Comparison of ENCODE assay signal across 12 cellular contexts in the genomic region with DNA sequence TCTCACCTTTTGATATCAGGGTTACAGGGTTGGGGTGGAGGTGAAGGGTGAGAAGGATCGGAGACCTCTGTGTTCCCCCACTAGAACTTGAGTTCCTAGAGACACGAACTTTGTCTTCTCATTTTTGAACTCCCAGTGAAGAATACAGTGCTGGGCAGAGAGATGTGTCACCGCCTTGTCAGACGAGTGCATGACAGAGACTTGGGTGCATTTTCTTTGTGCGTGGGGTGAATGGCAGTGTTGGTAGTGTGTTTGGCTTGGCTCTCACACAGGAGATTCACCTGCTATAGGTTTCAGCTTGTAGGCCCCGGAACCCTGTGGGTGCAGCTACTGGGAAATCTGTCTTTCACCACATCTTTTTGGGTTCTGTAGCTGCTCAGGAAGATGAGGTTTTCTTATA. TPM values are rescaled to one million over a fixed set of nuclear protein-coding genes. Genes with fewer than 3 reads are reported as not detected.
A peak's percentile ranks its signal among the peaks of the same experiment; 100 is the strongest.
DNase-seq lines count a peak whose midpoint lies in the region; ATAC-seq and TF ChIP-seq lines count a peak whose summit lies in the region.
"Had no signal": no experiment of that assay in that cellular context is flagged by ENCODE, and none has a peak within 500 bp of the region (broad histone marks: within the 10 kb centered on the region; RNA-seq: fewer than 3 reads in every experiment).

No MANE protein-coding gene starts in this region.

- H3K36me3 ChIP-seq in CD4-positive, CD25-positive, alpha-beta regulatory T cell (ENCODE audit: control insufficient read depth, insufficient read depth, low read length): no peaks in the 10 kb centered on the region

- H3K4me3 Mint-ChIP-seq in CD4-positive, CD25-positive, alpha-beta regulatory T cell: peak overlapping the region; percentile 74 to 91 (median 80)
- H3K4me3 Mint-ChIP-seq in activated CD4-positive, alpha-beta memory T cell treated with anti-CD3 and anti-CD28 coated beads, Interleukin-2, amount 10 ng/mL, durations not matched to agents 7 days and 5 days: peak overlapping the region; percentile 5
- H3K4me3 Mint-ChIP-seq in type B pancreatic cell: no peak overlapping the region
- H3K4me3 Mint-ChIP-seq: memory B cell had no signal

- ATAC-seq in CD4-positive, CD25-positive, alpha-beta regulatory T cell (ENCODE audit: low read depth in 2 of 2): peak; percentile 69 to 71
- ATAC-seq in activated naive CD4-positive, alpha-beta T cell treated with anti-CD3 and anti-CD28 coated beads, Interleukin-2, amount 50 U/mL, for 72 hours: peak; percentile 64

- peaks cover 14 to 99% (median 75%) of the 10 kb centered on the region in 4 donors for H3K4me1 Mint-ChIP-seq in CD4-positive, CD25-positive, alpha-beta regulatory T cell
- H3K4me1 Mint-ChIP-seq in activated CD4-positive, alpha-beta memory T cell treated with anti-CD3 and anti-CD28 coated beads, Interleukin-2, amount 10 ng/mL, durations not matched to agents 7 days and 5 days: peaks cover 91% of the 10 kb centered on the region
- no peaks in the 10 kb centered on the region for H3K4me1 Mint-ChIP-seq in type B pancreatic cell (ENCODE audit: unreplicated experiment)

- POLR2A ChIA-PET in activated CD4-positive, alpha-beta memory T cell treated with anti-CD3 and anti-CD28 coated beads, Interleukin-2, amount 10 ng/mL, durations not matched to agents 7 days and 5 days (lab: Charles Lee): interaction anchor here (0.8 to 10.7 kb wide), 12 partner anchors 8 to 188 kb away, joined by 3 to 130 read pairs (median 4); a partner anchor contains a TSS
- POLR2A ChIA-PET in RWPE1 (lab: Yijun Ruan, JAX; ENCODE audit: low non-redundant PET): no interaction called here

- CTCF ChIA-PET in activated CD4-positive, alpha-beta memory T cell treated with anti-CD3 and anti-CD28 coated beads, Interleukin-2, amount 10 ng/mL, durations not matched to agents 7 days and 5 days (lab: Charles Lee): interaction anchor here (2.6 to 3.4 kb wide), 3 partner anchors 14 to 45 kb away, joined by 12 to 15 read pairs (median 15); no protein-coding TSS in a partner anchor
- CTCF ChIA-PET in RWPE1 (lab: Yijun Ruan, JAX): interaction anchor here (1.9 kb wide), 1 partner anchor 10 kb away, joined by 5 read pairs; no protein-coding TSS in a partner anchor

- peak overlapping the region; percentile 98 for H3K27ac ChIP-seq in CD4-positive, CD25-positive, alpha-beta regulatory T cell (ENCODE audit: insufficient read depth, low read length, poor library complexity, severe bottlenecking)
- no peak overlapping the region for H3K27ac ChIP-seq in RWPE1
- H3K27ac ChIP-seq: hepatocyte had no signal

- TF ChIP-seq CTCF in RWPE1 (conservative IDR thresholded peaks at IDR 0.05; ENCODE audit: low read depth) (no peak), type B pancreatic cell (conservative IDR thresholded peaks at IDR 0.05) (no peak)

- H3K4me1 ChIP-seq in CD4-positive, CD25-positive, alpha-beta regulatory T cell (ENCODE audit: control insufficient read depth, insufficient read depth, low read length, poor library complexity, severe bottlenecking): peaks cover 100% of the 10 kb centered on the region

- no peaks in the 10 kb centered on the region for H3K9me3 ChIP-seq in CD4-positive, CD25-positive, alpha-beta regulatory T cell (ENCODE audit: control insufficient read depth in 2 of 2, low read length in 2 of 2)

- H3K27ac Mint-ChIP-seq in CD4-positive, CD25-positive, alpha-beta regulatory T cell: peak overlapping the region; percentile 98 to 100 (median 99)
- peak overlapping the region; percentile 85 for H3K27ac Mint-ChIP-seq in activated CD4-positive, alpha-beta memory T cell treated with anti-CD3 and anti-CD28 coated beads, Interleukin-2, amount 10 ng/mL, durations not matched to agents 7 days and 5 days
- H3K27ac Mint-ChIP-seq in activated naive CD4-positive, alpha-beta T cell treated with anti-CD3 and anti-CD28 coated beads, Interleukin-2, amount 50 U/mL, for 72 hours: peak overlapping the region; percentile 95 to 98
- H3K27ac Mint-ChIP-seq in type B pancreatic cell: no peak overlapping the region
- H3K27ac Mint-ChIP-seq: memory B cell had no signal

- peaks cover 0 to 1% (median 0%) of the 10 kb centered on the region in 7 donors for H3K9me3 Mint-ChIP-seq in CD4-positive, CD25-positive, alpha-beta regulatory T cell
- no peaks in the 10 kb centered on the region for H3K9me3 Mint-ChIP-seq in activated CD4-positive, alpha-beta memory T cell treated with anti-CD3 and anti-CD28 coated beads, Interleukin-2, amount 10 ng/mL, durations not matched to agents 7 days and 5 days
- H3K9me3 Mint-ChIP-seq in activated naive CD4-positive, alpha-beta T cell treated with anti-CD3 and anti-CD28 coated beads, Interleukin-2, amount 50 U/mL, for 72 hours: no peaks in the 10 kb centered on the region
- H3K9me3 Mint-ChIP-seq in type B pancreatic cell: no peaks in the 10 kb centered on the region
- H3K9me3 Mint-ChIP-seq: memory B cell had no signal

- peaks cover 4% of the 10 kb centered on the region for H3K27me3 Mint-ChIP-seq in CD4-positive, CD25-positive, alpha-beta regulatory T cell
- no peaks in the 10 kb centered on the region for H3K27me3 Mint-ChIP-seq in activated CD4-positive, alpha-beta memory T cell treated with anti-CD3 and anti-CD28 coated beads, Interleukin-2, amount 10 ng/mL, durations not matched to agents 7 days and 5 days
- H3K27me3 Mint-ChIP-seq in type B pancreatic cell: peaks cover 1% of the 10 kb centered on the region
- H3K27me3 Mint-ChIP-seq: memory B cell had no signal

- H3K27me3 ChIP-seq in CD4-positive, CD25-positive, alpha-beta regulatory T cell (ENCODE audit: control insufficient read depth, insufficient read depth, low read length): no peaks in the 10 kb centered on the region
- H3K27me3 ChIP-seq: hepatocyte had no signal

- H3K4me3 ChIP-seq in CD4-positive, CD25-positive, alpha-beta regulatory T cell (ENCODE audit: low read depth, low read length): peak overlapping the region; percentile 39
- H3K4me3 ChIP-seq: hepatocyte had no signal

- H3K36me3 Mint-ChIP-seq in CD4-positive, CD25-positive, alpha-beta regulatory T cell: no peaks in the 10 kb centered on the region
- H3K36me3 Mint-ChIP-seq in activated CD4-positive, alpha-beta memory T cell treated with anti-CD3 and anti-CD28 coated beads, Interleukin-2, amount 10 ng/mL, durations not matched to agents 7 days and 5 days (ENCODE audit: low read depth): peaks cover 12% of the 10 kb centered on the region
- H3K36me3 Mint-ChIP-seq in activated naive CD4-positive, alpha-beta T cell treated with anti-CD3 and anti-CD28 coated beads, Interleukin-2, amount 50 U/mL, for 72 hours: peaks cover 0 to 6% of the 10 kb centered on the region in 2 donors
- H3K36me3 Mint-ChIP-seq in type B pancreatic cell: no peaks in the 10 kb centered on the region
- H3K36me3 Mint-ChIP-seq: memory B cell had no signal

- peak; percentile 40 to 88 (median 54) for DNase-seq in CD4-positive, CD25-positive, alpha-beta regulatory T cell
- peak; percentile 67 for DNase-seq in activated CD4-positive, alpha-beta memory T cell treated with anti-CD3 and anti-CD28 coated beads, Interleukin-2, amount 10 ng/mL, durations not matched to agents 7 days and 5 days
- peak; percentile 64 to 77 for DNase-seq in activated naive CD4-positive, alpha-beta T cell treated with anti-CD3 and anti-CD28 coated beads, Interleukin-2, amount 50 U/mL, for 72 hours (ENCODE audit: low spot score in 2 of 2)
- DNase-seq in stimulated activated CD4-positive, alpha-beta T cell treated with anti-CD3 and anti-CD28 coated beads, Interleukin-1b, Interleukin-23, amount 100 ng/mL, for 48 hours: peak; percentile 83
- no peak for DNase-seq in RWPE1 (ENCODE audit: low spot score)
- DNase-seq in iPS-NIHi11 (ENCODE audit: low spot score): no peak
- DNase-seq in NCI-H2171 (lab: John Stamatoyannopoulos, UW): no peak
- no peak for DNase-seq in type B pancreatic cell (ENCODE audit: extremely low spot score, unreplicated experiment)
- DNase-seq: DMS79, retina had no signal

RNA-seq across cellular contexts. Expression of a gene that starts 40.0 kb away (rescaled TPM):
- 192 TPM for total RNA-seq in CD4-positive, CD25-positive, alpha-beta regulatory T cell
- 100 to 1,000 TPM; 351 to 828 (median 609) TPM for polyA plus RNA-seq in CD4-positive, CD25-positive, alpha-beta regulatory T cell
- total RNA-seq in activated CD4-positive, alpha-beta memory T cell treated with anti-CD3 and anti-CD28 coated beads, Interleukin-2, amount 10 ng/mL, durations not matched to agents 7 days and 5 days: 10 to 100 TPM; 43.3 to 44.6 TPM
- total RNA-seq in activated naive CD4-positive, alpha-beta T cell treated with anti-CD3 and anti-CD28 coated beads, Interleukin-2, amount 50 U/mL, for 72 hours: 100 to 1,000 TPM; 287 to 301 TPM
- total RNA-seq in type B pancreatic cell (ENCODE audit: low replicate concordance): not detected in 2 replicates

RNA-seq across cellular contexts. Expression of a gene that starts 42.3 kb away (rescaled TPM):
- 76.9 TPM for total RNA-seq in CD4-positive, CD25-positive, alpha-beta regulatory T cell
- polyA plus RNA-seq in CD4-positive, CD25-positive, alpha-beta regulatory T cell: 100 to 1,000 TPM; 169 to 228 (median 179) TPM
- total RNA-seq in activated CD4-positive, alpha-beta memory T cell treated with anti-CD3 and anti-CD28 coated beads, Interleukin-2, amount 10 ng/mL, durations not matched to agents 7 days and 5 days: 100 to 1,000 TPM in 1 of 2 experiments, 10 to 100 TPM in 1; 96.7 to 102 TPM
- total RNA-seq in activated naive CD4-positive, alpha-beta T cell treated with anti-CD3 and anti-CD28 coated beads, Interleukin-2, amount 50 U/mL, for 72 hours: 10 to 100 TPM; 85.6 to 93.9 TPM
- 134 and 171 TPM in 2 replicates for total RNA-seq in type B pancreatic cell (ENCODE audit: low replicate concordance)

RNA-seq across cellular contexts. Expression of a gene that starts 59.7 kb away (rescaled TPM):
- total RNA-seq in CD4-positive, CD25-positive, alpha-beta regulatory T cell: not detected
- polyA plus RNA-seq in CD4-positive, CD25-positive, alpha-beta regulatory T cell: under 1 TPM in 1 of 4 donors, not detected in 3; 0.23 TPM
- total RNA-seq in activated CD4-positive, alpha-beta memory T cell treated with anti-CD3 and anti-CD28 coated beads, Interleukin-2, amount 10 ng/mL, durations not matched to agents 7 days and 5 days: not detected
- total RNA-seq in activated naive CD4-positive, alpha-beta T cell treated with anti-CD3 and anti-CD28 coated beads, Interleukin-2, amount 50 U/mL, for 72 hours: not detected
- total RNA-seq in type B pancreatic cell (ENCODE audit: low replicate concordance): 0.34 and 0.74 TPM in 2 replicates

Comparison
In these comparisons a context has a peak if more than half of its experiments do, and no peak if none do; other contexts are left out.
1. DNase-seq: peak in CD4-positive, CD25-positive, alpha-beta regulatory T cell (3 of 3), activated CD4-positive, alpha-beta memory T cell treated with anti-CD3 and anti-CD28 coated beads, Interleukin-2, amount 10 ng/mL, durations not matched to agents 7 days and 5 days (single experiment), activated naive CD4-positive, alpha-beta T cell treated with anti-CD3 and anti-CD28 coated beads, Interleukin-2, amount 50 U/mL, for 72 hours (2 of 2) and stimulated activated CD4-positive, alpha-beta T cell treated with anti-CD3 and anti-CD28 coated beads, Interleukin-1b, Interleukin-23, amount 100 ng/mL, for 48 hours (single experiment); none in RWPE1 (single experiment), iPS-NIHi11 (single experiment), NCI-H2171 (single experiment) and type B pancreatic cell (single experiment).
2. RNA of a gene that starts 40.0 kb away (total RNA-seq): 287 to 301 TPM in activated naive CD4-positive, alpha-beta T cell treated with anti-CD3 and anti-CD28 coated beads, Interleukin-2, amount 50 U/mL, for 72 hours, 192 TPM in CD4-positive, CD25-positive, alpha-beta regulatory T cell (single experiment) and 43.3 to 44.6 TPM in activated CD4-positive, alpha-beta memory T cell treated with anti-CD3 and anti-CD28 coated beads, Interleukin-2, amount 10 ng/mL, durations not matched to agents 7 days and 5 days; not detected in type B pancreatic cell; every median in the first group is over 10 times any median in the second.